ENCODE assay signal across 1 cellular context in the genomic region with DNA sequence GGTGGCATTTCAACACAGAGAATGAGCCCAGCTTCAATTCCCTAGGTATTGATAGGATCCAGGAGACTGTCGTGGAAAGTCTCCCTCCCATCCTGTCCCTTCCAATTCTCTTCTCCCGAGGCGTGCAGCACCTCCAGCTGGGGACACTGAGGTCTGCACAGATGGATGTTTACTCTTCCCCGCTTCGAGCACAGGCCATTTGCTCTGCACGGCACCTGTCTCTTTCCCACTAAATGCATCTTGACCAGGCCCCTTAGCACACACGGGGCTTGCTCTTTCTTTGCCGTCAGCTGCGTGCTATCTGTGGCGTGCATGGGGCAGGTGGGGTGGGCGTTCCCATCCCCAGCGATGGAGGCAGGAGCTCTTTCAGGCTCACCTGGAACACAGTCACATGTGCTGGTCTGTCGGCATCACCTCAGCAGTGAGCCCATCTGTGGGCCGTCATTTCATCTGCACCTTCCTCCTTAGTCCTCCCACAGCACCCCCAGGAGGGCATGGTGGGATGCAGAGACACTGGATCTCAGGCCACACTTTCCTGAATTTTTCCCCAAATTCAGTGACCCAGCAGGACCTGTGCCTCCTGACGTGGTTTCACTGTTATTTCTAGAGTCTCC.
TF ChIP-seq lines count a peak whose summit lies in the region.

No MANE protein-coding gene starts in this region.

TF ChIP-seq in H1, 55 proteins besides CTCF, POLR2A, EP300 and RAD21:
- TF ChIP-seq BCL11A (IDR thresholded peaks at IDR 0.05; ENCODE audit: low read depth in 2 of 2, low read length in 2 of 2) (no peak), PHF8 (conservative IDR thresholded peaks at IDR 0.05; ENCODE audit: low read depth, low read length) (no peak), CHD2 (IDR thresholded peaks at IDR 0.05; ENCODE audit: low read length) (no peak), TCF12 (IDR thresholded peaks at IDR 0.05; ENCODE audit: low read depth, low read length) (no peak), SIX5 (IDR thresholded peaks at IDR 0.05; ENCODE audit: low read depth, low read length) (no peak), CEBPB (IDR thresholded peaks at IDR 0.05; ENCODE audit: low read depth, low read length) (no peak), BRCA1 (IDR thresholded peaks at IDR 0.05; ENCODE audit: low read depth, low read length) (no peak), CHD1 (IDR thresholded peaks at IDR 0.05; ENCODE audit: low read depth, low read length) (no peak), HDAC6 (IDR thresholded peaks at IDR 0.05; ENCODE audit: low read depth, low read length) (no peak), EGR1 (IDR thresholded peaks at IDR 0.05; ENCODE audit: borderline replicate concordance, low read depth, low read length) (no peak), KDM5A (IDR thresholded peaks at IDR 0.05; ENCODE audit: low read length) (no peak), POU5F1 (IDR thresholded peaks at IDR 0.05; ENCODE audit: low read depth, low read length) (no peak), GTF2F1 (IDR thresholded peaks at IDR 0.05; ENCODE audit: borderline replicate concordance, low read depth, low read length) (no peak)
- TF ChIP-seq, protein P1, sequence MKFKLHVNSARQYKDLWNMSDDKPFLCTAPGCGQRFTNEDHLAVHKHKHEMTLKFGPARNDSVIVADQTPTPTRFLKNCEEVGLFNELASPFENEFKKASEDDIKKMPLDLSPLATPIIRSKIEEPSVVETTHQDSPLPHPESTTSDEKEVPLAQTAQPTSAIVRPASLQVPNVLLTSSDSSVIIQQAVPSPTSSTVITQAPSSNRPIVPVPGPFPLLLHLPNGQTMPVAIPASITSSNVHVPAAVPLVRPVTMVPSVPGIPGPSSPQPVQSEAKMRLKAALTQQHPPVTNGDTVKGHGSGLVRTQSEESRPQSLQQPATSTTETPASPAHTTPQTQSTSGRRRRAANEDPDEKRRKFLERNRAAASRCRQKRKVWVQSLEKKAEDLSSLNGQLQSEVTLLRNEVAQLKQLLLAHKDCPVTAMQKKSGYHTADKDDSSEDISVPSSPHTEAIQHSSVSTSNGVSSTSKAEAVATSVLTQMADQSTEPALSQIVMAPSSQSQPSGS (IDR thresholded peaks at IDR 0.05; ENCODE audit: low read length) = no peak
TF ChIP-seq in H1: peak in this region for 0.
